In the genomic region with DNA sequence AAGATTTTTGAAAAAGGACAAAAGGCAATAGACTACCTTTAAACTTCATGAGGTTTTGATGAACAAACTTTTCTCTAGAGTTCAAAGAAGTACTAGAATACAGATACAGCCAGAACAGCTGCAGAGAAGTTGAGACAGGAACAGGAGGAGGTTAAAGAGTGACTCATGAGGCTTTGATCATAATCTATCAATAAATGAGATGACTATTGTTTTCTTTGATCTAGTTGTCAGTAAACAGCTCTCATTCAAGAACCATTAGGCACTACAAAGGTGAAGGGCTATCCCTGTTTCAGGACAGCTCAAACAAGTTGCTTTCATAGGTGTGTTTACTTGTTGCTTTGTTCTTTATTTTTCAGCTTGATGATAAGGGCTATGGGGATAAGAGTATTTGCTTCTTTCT, we compare ENCODE assay signal across 18 cellular contexts. TPM values are rescaled to one million over a fixed set of nuclear protein-coding genes. Genes with fewer than 3 reads are reported as not detected.
A peak's percentile ranks its signal among the peaks of the same experiment; 100 is the strongest.
DNase-seq lines count a peak whose midpoint lies in the region; ATAC-seq and TF ChIP-seq lines count a peak whose summit lies in the region.
"Had no signal": no experiment of that assay in that cellular context is flagged by ENCODE, and none has a peak within 500 bp of the region (broad histone marks: within the 10 kb centered on the region; RNA-seq: fewer than 3 reads in every experiment).

No MANE protein-coding gene starts in this region.

- peaks cover 26% of the 10 kb centered on the region for H3K36me3 Mint-ChIP-seq in natural killer cell
- peaks cover 24% of the 10 kb centered on the region for H3K36me3 Mint-ChIP-seq in natural killer cell treated with Interleukin-12 subunit alpha and Interleukin-12 subunit beta and Interleukin-15 and Interleukin-18, amount 100 ng/mL, for 72 hours
- H3K36me3 Mint-ChIP-seq in glutamatergic neuron (ENCODE audit: unreplicated experiment): no peaks in the 10 kb centered on the region

- H3K4me3 ChIP-seq in urinary bladder (ENCODE audit: low read depth, low read length): no peak overlapping the region
- H3K4me3 ChIP-seq: coronary artery, esophagus squamous epithelium, heart right ventricle, thoracic aorta had no signal

- peaks cover 0 to 2% of the 10 kb centered on the region in 2 donors for H3K27me3 Mint-ChIP-seq in natural killer cell (ENCODE audit: low read depth in 2 of 2)
- H3K27me3 Mint-ChIP-seq in natural killer cell treated with Interleukin-12 subunit alpha and Interleukin-12 subunit beta and Interleukin-15 and Interleukin-18, amount 100 ng/mL, for 72 hours: peaks cover under 1 to 2% of the 10 kb centered on the region in 2 donors
- H3K27me3 Mint-ChIP-seq in glutamatergic neuron (ENCODE audit: unreplicated experiment): no peaks in the 10 kb centered on the region
- H3K27me3 Mint-ChIP-seq: B cell had no signal

- TF ChIP-seq CTCF in natural killer cell (IDR thresholded peaks at IDR 0.05) (no peak), glutamatergic neuron (IDR thresholded peaks at IDR 0.05; ENCODE audit: partially characterized antibody, unreplicated experiment) (no peak)

- peaks cover 2% of the 10 kb centered on the region for H3K36me3 ChIP-seq in urinary bladder (ENCODE audit: insufficient read depth)
- H3K36me3 ChIP-seq: thoracic aorta had no signal

- intact Hi-C loops in natural killer cell (cut with micrococcal nuclease): no loop called here

- peak overlapping the region; percentile 23 for H3K27ac ChIP-seq in urinary bladder (ENCODE audit: low read depth)
- H3K27ac ChIP-seq: coronary artery, esophagus squamous epithelium, heart right ventricle, parathyroid adenoma, thoracic aorta had no signal

- no peaks in the 10 kb centered on the region for H3K4me1 ChIP-seq in urinary bladder (ENCODE audit: insufficient read depth)

- H3K27ac Mint-ChIP-seq in natural killer cell (peak overlapping the region; percentile 11 to 97), glutamatergic neuron (ENCODE audit: unreplicated experiment) (no peak overlapping the region)
- H3K27ac Mint-ChIP-seq in natural killer cell treated with Interleukin-12 subunit alpha and Interleukin-12 subunit beta and Interleukin-15 and Interleukin-18, amount 100 ng/mL, for 72 hours: no peak overlapping the region
- H3K27ac Mint-ChIP-seq: B cell had no signal

- H3K4me3 Mint-ChIP-seq in natural killer cell: no peak overlapping the region
- H3K4me3 Mint-ChIP-seq in natural killer cell treated with Interleukin-12 subunit alpha and Interleukin-12 subunit beta and Interleukin-15 and Interleukin-18, amount 100 ng/mL, for 72 hours: no peak overlapping the region
- H3K4me3 Mint-ChIP-seq in glutamatergic neuron (ENCODE audit: unreplicated experiment): no peak overlapping the region
- H3K4me3 Mint-ChIP-seq: B cell had no signal

- no peaks in the 10 kb centered on the region for H3K9me3 Mint-ChIP-seq in natural killer cell
- no peaks in the 10 kb centered on the region for H3K9me3 Mint-ChIP-seq in natural killer cell treated with Interleukin-12 subunit alpha and Interleukin-12 subunit beta and Interleukin-15 and Interleukin-18, amount 100 ng/mL, for 72 hours
- H3K9me3 Mint-ChIP-seq in glutamatergic neuron (ENCODE audit: unreplicated experiment): peaks cover 4% of the 10 kb centered on the region

- ATAC-seq in natural killer cell: no peak
- ATAC-seq in natural killer cell treated with Interleukin-12 subunit alpha and Interleukin-12 subunit beta and Interleukin-15 and Interleukin-18, amount 100 ng/mL, for 72 hours: no peak
- ATAC-seq in GM21390 (IDR thresholded peaks at IDR 0.05; ENCODE audit: unreplicated experiment): no peak
- ATAC-seq: heart right ventricle, Right ventricle myocardium inferior had no signal

- H3K4me1 Mint-ChIP-seq in natural killer cell (peaks cover 14 to 37% of the 10 kb centered on the region in 2 donors), glutamatergic neuron (ENCODE audit: low read depth, unreplicated experiment) (no peaks in the 10 kb centered on the region)
- H3K4me1 Mint-ChIP-seq in natural killer cell treated with Interleukin-12 subunit alpha and Interleukin-12 subunit beta and Interleukin-15 and Interleukin-18, amount 100 ng/mL, for 72 hours (ENCODE audit: low read depth in 2 of 2): peaks cover 15 to 30% of the 10 kb centered on the region in 2 donors

- DNase-seq in natural killer cell (no peak), SW480 (ENCODE audit: low spot score) (peak; percentile 95), dermis blood vessel endothelial cell (peak; percentile 3), glutamatergic neuron (no peak)
- no peak for DNase-seq in natural killer cell treated with Interleukin-12 subunit alpha and Interleukin-12 subunit beta and Interleukin-15 and Interleukin-18, amount 100 ng/mL, for 72 hours (ENCODE audit: low spot score)
- DNase-seq in stimulated activated CD4-positive, alpha-beta T cell treated with anti-CD3 and anti-CD28 coated beads, Interleukin-12 subunit alpha, Interleukin-12 subunit beta, amount 100 ng/mL, for 4 hours: no peak
- DNase-seq: amygdala, DMS79, esophagus squamous epithelium, heart right ventricle, NCI-H2081 had no signal

RNA-seq across cellular contexts. Expression of gene WASHC3, which starts 2.4 kb away (rescaled TPM):
- 10 to 100 TPM; 34.6 to 43.2 (median 41.4) TPM for total RNA-seq in natural killer cell
- 10 to 100 TPM; 21.0 to 38.2 TPM for total RNA-seq in natural killer cell treated with Interleukin-12 subunit alpha and Interleukin-12 subunit beta and Interleukin-15 and Interleukin-18, amount 100 ng/mL, for 72 hours
- total RNA-seq in dermis blood vessel endothelial cell: 50.4 and 56.0 TPM in 2 replicates
- 82.1 TPM for total RNA-seq in urinary bladder
- polyA plus RNA-seq in urinary bladder: 70.4 TPM
- total RNA-seq in glutamatergic neuron (ENCODE audit: unreplicated experiment): 35.1 TPM

Comparison
In these comparisons a context has a peak if more than half of its experiments do, and no peak if none do; other contexts are left out.
1. H3K27ac Mint-ChIP-seq: peak in natural killer cell (2 of 2); none in natural killer cell treated with Interleukin-12 subunit alpha and Interleukin-12 subunit beta and Interleukin-15 and Interleukin-18, amount 100 ng/mL, for 72 hours (0 of 2) and glutamatergic neuron (single experiment).
2. DNase-seq: peak in SW480 (single experiment) and dermis blood vessel endothelial cell (single experiment); none in natural killer cell (single experiment), natural killer cell treated with Interleukin-12 subunit alpha and Interleukin-12 subunit beta and Interleukin-15 and Interleukin-18, amount 100 ng/mL, for 72 hours (single experiment), stimulated activated CD4-positive, alpha-beta T cell treated with anti-CD3 and anti-CD28 coated beads, Interleukin-12 subunit alpha, Interleukin-12 subunit beta, amount 100 ng/mL, for 4 hours (single experiment) and glutamatergic neuron (single experiment).